1 cellular context compared by ENCODE assay signal in genomic region chr13:113821847-113822246, GRCh38.
TF ChIP-seq lines count a peak whose summit lies in the region.

No MANE protein-coding gene starts in this region.

TF ChIP-seq in K562, 482 proteins besides CTCF, POLR2A, EP300 and RAD21:
- peak; percentile 52; the same call in 1 of the 2 replicates for TF ChIP-seq POLR2G (IDR thresholded peaks at IDR 0.05; ENCODE audit: low read depth, low read length)
- TF ChIP-seq ATF6 (CRISPR knock-in tag; IDR thresholded peaks at IDR 0.05), result no peak
- TF ChIP-seq CBX8 (IDR thresholded peaks at IDR 0.05; ENCODE audit: borderline replicate concordance, extremely low read depth, low read depth, low read length, poor library complexity, severe bottlenecking), result no peak
- TF ChIP-seq, protein P1, sequence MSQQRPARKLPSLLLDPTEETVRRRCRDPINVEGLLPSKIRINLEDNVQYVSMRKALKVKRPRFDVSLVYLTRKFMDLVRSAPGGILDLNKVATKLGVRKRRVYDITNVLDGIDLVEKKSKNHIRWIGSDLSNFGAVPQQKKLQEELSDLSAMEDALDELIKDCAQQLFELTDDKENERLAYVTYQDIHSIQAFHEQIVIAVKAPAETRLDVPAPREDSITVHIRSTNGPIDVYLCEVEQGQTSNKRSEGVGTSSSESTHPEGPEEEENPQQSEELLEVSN (IDR thresholded peaks at IDR 0.05; ENCODE audit: borderline replicate concordance in 1 of 2, extremely low read depth in 1 of 2, insufficient read depth in 1 of 2, insufficient read length in 1 of 2, low read depth in 1 of 2, low read length in 1 of 2, poor library complexity in 1 of 2, severe bottlenecking in 1 of 2), result no peak
- no peak for TF ChIP-seq U2AF1 (optimal IDR thresholded peaks at IDR 0.05; ENCODE audit: low read depth, low read length)
- no peak for TF ChIP-seq ZNF174 (CRISPR knock-in tag; IDR thresholded peaks at IDR 0.05)
- no peak for TF ChIP-seq MCM3 (IDR thresholded peaks at IDR 0.05)
- no peak for TF ChIP-seq ZNF384 (IDR thresholded peaks at IDR 0.05; ENCODE audit: low read depth, low read length)
- peak; percentile 72 for TF ChIP-seq ZNF263 (CRISPR knock-in tag; IDR thresholded peaks at IDR 0.05; ENCODE audit: borderline replicate concordance)
- no peak for TF ChIP-seq XRCC4 (IDR thresholded peaks at IDR 0.05; ENCODE audit: extremely low read depth, insufficient read depth, insufficient read length)
- TF ChIP-seq ZNF280B (CRISPR knock-in tag; IDR thresholded peaks at IDR 0.05), result no peak
- no peak for TF ChIP-seq CBX1 (IDR thresholded peaks at IDR 0.05; ENCODE audit: low read depth)
- TF ChIP-seq, protein P2, sequence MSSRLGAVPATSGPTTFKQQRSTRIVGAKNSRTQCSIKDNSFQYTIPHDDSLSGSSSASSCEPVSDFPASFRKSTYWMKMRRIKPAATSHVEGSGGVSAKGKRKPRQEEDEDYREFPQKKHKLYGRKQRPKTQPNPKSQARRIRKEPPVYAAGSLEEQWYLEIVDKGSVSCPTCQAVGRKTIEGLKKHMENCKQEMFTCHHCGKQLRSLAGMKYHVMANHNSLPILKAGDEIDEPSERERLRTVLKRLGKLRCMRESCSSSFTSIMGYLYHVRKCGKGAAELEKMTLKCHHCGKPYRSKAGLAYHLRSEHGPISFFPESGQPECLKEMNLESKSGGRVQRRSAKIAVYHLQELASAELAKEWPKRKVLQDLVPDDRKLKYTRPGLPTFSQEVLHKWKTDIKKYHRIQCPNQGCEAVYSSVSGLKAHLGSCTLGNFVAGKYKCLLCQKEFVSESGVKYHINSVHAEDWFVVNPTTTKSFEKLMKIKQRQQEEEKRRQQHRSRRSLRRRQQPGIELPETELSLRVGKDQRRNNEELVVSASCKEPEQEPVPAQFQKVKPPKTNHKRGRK (tag; IDR thresholded peaks at IDR 0.05), result no peak
- no peak for TF ChIP-seq ZBTB5 (IDR thresholded peaks at IDR 0.05)
- TF ChIP-seq MIER1 (IDR thresholded peaks at IDR 0.05; ENCODE audit: low read depth), result no peak
- no peak for TF ChIP-seq ARHGAP35 (IDR thresholded peaks at IDR 0.05; ENCODE audit: partially characterized antibody)
- no peak for TF ChIP-seq ZBTB17 (CRISPR knock-in tag; IDR thresholded peaks at IDR 0.05)
- TF ChIP-seq, protein P3, sequence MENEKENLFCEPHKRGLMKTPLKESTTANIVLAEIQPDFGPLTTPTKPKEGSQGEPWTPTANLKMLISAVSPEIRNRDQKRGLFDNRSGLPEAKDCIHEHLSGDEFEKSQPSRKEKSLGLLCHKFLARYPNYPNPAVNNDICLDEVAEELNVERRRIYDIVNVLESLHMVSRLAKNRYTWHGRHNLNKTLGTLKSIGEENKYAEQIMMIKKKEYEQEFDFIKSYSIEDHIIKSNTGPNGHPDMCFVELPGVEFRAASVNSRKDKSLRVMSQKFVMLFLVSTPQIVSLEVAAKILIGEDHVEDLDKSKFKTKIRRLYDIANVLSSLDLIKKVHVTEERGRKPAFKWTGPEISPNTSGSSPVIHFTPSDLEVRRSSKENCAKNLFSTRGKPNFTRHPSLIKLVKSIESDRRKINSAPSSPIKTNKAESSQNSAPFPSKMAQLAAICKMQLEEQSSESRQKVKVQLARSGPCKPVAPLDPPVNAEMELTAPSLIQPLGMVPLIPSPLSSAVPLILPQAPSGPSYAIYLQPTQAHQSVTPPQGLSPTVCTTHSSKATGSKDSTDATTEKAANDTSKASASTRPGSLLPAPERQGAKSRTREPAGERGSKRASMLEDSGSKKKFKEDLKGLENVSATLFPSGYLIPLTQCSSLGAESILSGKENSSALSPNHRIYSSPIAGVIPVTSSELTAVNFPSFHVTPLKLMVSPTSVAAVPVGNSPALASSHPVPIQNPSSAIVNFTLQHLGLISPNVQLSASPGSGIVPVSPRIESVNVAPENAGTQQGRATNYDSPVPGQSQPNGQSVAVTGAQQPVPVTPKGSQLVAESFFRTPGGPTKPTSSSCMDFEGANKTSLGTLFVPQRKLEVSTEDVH (IDR thresholded peaks at IDR 0.05; ENCODE audit: low read depth, partially characterized antibody), result no peak
- TF ChIP-seq MXI1 (IDR thresholded peaks at IDR 0.05; ENCODE audit: low read depth, low read length), result no peak
- no peak for TF ChIP-seq KAT8 (IDR thresholded peaks at IDR 0.05; ENCODE audit: low read depth)
- TF ChIP-seq ZNF212 (CRISPR knock-in tag; IDR thresholded peaks at IDR 0.05), result no peak
- TF ChIP-seq ZFP1 (CRISPR knock-in tag; IDR thresholded peaks at IDR 0.05), result no peak
- no peak for TF ChIP-seq ZBTB26 (CRISPR knock-in tag; IDR thresholded peaks at IDR 0.05)
- no peak for TF ChIP-seq ZNF217 (CRISPR knock-in tag; IDR thresholded peaks at IDR 0.05)
- no peak for TF ChIP-seq RFX1 (IDR thresholded peaks at IDR 0.05)
- peak; percentile 75 for TF ChIP-seq NFIC (IDR thresholded peaks at IDR 0.05)
